Comparison of ENCODE assay signal across 8 cellular contexts in the genomic region with DNA sequence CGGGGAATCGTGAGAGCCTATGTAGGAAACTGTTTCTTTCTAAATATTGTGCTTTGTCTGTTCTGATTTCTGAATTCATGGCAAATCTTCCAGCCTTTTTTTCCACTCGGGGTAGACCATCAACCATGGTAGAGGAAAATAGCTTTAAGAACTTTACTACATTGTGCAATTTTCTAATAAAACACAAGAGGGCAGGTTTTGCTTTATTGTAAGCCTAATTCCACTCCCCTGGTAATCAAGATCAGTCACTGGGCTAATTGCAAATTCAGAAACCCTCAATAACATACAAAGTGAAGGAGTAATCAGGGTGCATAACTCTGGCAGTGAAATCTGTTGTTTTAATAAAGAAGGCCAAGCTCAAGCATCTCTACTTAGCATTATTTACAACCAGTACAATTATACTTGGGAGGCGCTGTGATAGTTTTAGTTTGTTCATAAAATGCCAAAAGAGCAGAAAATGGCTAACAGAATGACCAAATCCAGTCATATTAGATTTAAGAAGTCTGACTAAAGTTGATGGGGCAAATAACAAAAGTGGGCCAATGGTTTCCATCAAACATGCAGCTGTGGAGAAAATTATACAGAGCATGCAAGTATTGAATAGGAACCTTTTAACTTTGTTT. TPM values are rescaled to one million over a fixed set of nuclear protein-coding genes. Genes with fewer than 3 reads are reported as not detected.
DNase-seq lines count a peak whose midpoint lies in the region; ATAC-seq, FAIRE-seq and TF ChIP-seq lines count a peak whose summit lies in the region.

No MANE protein-coding gene starts in this region.

- peaks cover 21% of the 10 kb centered on the region for H3K27me3 ChIP-seq in GM23248 (replicated peaks; ENCODE audit: insufficient read depth)

- no peaks in the 10 kb centered on the region for H3K4me1 Mint-ChIP-seq in osteocyte (ENCODE audit: unreplicated experiment)

- WGBS in GM23248 (ENCODE audit: low coverage in 1 of 2, low lambda C conversion rate in 2 of 2, missing lambda C conversion rate in 2 of 2), 2 experiments: 30 to 31% methylated on average over 4 of the region's 4 CpGs

- no peak overlapping the region for H3K9ac ChIP-seq in GM23248

- H3K36me3 Mint-ChIP-seq in osteocyte (ENCODE audit: unreplicated experiment): no peaks in the 10 kb centered on the region

- DNase-seq in GM23248: peak; percentile 65
- DNase-seq in NCI-H1092 treated with DMSO at 0.1 percent for 48 hours (lab: John Stamatoyannopoulos, UW): peak; percentile 85
- peak; percentile 72 for DNase-seq in fibroblast of mammary gland (ENCODE audit: low read depth)
- no peak for DNase-seq in osteocyte (ENCODE audit: extremely low spot score, unreplicated experiment)
- no peak for DNase-seq in GDM1 (lab: John Stamatoyannopoulos, UW)

- peaks cover 73% of the 10 kb centered on the region for H3K27me3 Mint-ChIP-seq in osteocyte (ENCODE audit: unreplicated experiment)

- no peaks in the 10 kb centered on the region for H3K9me3 ChIP-seq in GM23248 (ENCODE audit: low read depth)

- peak; percentile 65 for TF ChIP-seq CTCF in fibroblast of mammary gland (conservative IDR thresholded peaks at IDR 0.05; ENCODE audit: control insufficient read depth, insufficient read depth, low read depth, low read length)
- TF ChIP-seq CTCF in osteocyte (IDR thresholded peaks at IDR 0.05): peak; percentile 72

- no peaks in the 10 kb centered on the region for H3F3A ChIP-seq in GM23248 (ENCODE audit: insufficient read depth)

- H3K36me3 ChIP-seq in GM23248 (ENCODE audit: low read depth): no peaks in the 10 kb centered on the region

- H3K4me1 ChIP-seq in GM23248 (ENCODE audit: insufficient read depth): no peaks in the 10 kb centered on the region

- peak; percentile 88 for FAIRE-seq in G401.6 (lab: Jason Lieb, UNC)

- H3K27ac Mint-ChIP-seq in osteocyte (ENCODE audit: unreplicated experiment): no peak overlapping the region

- H3K4me2 ChIP-seq in GM23248 (ENCODE audit: unreplicated experiment): no peak overlapping the region

- H3K9me2 ChIP-seq in GM23248 (ENCODE audit: insufficient read depth): no peaks in the 10 kb centered on the region

- in situ Hi-C loops in GM23248 (cut with MboI): no loop called here

- H3K27ac ChIP-seq in GM23248: no peak overlapping the region

- H2AFZ ChIP-seq in GM23248: no peak overlapping the region

- no peaks in the 10 kb centered on the region for H3K79me2 ChIP-seq in GM23248 (ENCODE audit: insufficient read depth)

- H3K4me3 ChIP-seq in GM23248 (no peak overlapping the region), fibroblast of mammary gland (ENCODE audit: control insufficient read depth, low read depth, low read length) (no peak overlapping the region)

- H3K4me3 Mint-ChIP-seq in osteocyte (ENCODE audit: unreplicated experiment): no peak overlapping the region

- H3K9me3 Mint-ChIP-seq in osteocyte (ENCODE audit: unreplicated experiment): peaks cover 5% of the 10 kb centered on the region

- no peaks in the 10 kb centered on the region for H4K20me1 ChIP-seq in GM23248 (ENCODE audit: insufficient read depth)

- ATAC-seq in SK-N-SH treated with all-trans-retinoic acid at 6 μM for 48 hours (peak; percentile 96), GM21717 (IDR thresholded peaks at IDR 0.05; ENCODE audit: unreplicated experiment) (no peak)

TF ChIP-seq in SK-N-SH treated with all-trans-retinoic acid at 6 μM for 48 hours, 23 proteins besides CTCF, POLR2A, EP300 and RAD21 (continues in another document):
- TF ChIP-seq ZFP30 (CRISPR knock-in tag; IDR thresholded peaks at IDR 0.05) (no peak), OSR1 (CRISPR knock-in tag; IDR thresholded peaks at IDR 0.05) (no peak), BACH2 (CRISPR knock-in tag; IDR thresholded peaks at IDR 0.05; ENCODE audit: borderline replicate concordance) (no peak), ZNF8 (CRISPR knock-in tag; IDR thresholded peaks at IDR 0.05) (no peak), TOX (CRISPR knock-in tag; IDR thresholded peaks at IDR 0.05; ENCODE audit: borderline replicate concordance) (no peak), ARNTL (CRISPR knock-in tag; IDR thresholded peaks at IDR 0.05; ENCODE audit: borderline replicate concordance, low read depth) (no peak), ZC3H10 (CRISPR knock-in tag; IDR thresholded peaks at IDR 0.05) (no peak), ZNF565 (CRISPR knock-in tag; conservative IDR thresholded peaks at IDR 0.05; ENCODE audit: low read depth) (no peak), CSDC2 (CRISPR knock-in tag; IDR thresholded peaks at IDR 0.05) (no peak), SNAI2 (CRISPR knock-in tag; IDR thresholded peaks at IDR 0.05) (no peak)
- TF ChIP-seq, protein P1, sequence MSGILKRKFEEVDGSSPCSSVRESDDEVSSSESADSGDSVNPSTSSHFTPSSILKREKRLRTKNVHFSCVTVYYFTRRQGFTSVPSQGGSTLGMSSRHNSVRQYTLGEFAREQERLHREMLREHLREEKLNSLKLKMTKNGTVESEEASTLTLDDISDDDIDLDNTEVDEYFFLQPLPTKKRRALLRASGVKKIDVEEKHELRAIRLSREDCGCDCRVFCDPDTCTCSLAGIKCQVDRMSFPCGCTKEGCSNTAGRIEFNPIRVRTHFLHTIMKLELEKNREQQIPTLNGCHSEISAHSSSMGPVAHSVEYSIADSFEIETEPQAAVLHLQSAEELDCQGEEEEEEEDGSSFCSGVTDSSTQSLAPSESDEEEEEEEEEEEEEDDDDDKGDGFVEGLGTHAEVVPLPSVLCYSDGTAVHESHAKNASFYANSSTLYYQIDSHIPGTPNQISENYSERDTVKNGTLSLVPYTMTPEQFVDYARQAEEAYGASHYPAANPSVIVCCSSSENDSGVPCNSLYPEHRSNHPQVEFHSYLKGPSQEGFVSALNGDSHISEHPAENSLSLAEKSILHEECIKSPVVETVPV (CRISPR knock-in tag; IDR thresholded peaks at IDR 0.05): no peak
- TF ChIP-seq, protein P2, sequence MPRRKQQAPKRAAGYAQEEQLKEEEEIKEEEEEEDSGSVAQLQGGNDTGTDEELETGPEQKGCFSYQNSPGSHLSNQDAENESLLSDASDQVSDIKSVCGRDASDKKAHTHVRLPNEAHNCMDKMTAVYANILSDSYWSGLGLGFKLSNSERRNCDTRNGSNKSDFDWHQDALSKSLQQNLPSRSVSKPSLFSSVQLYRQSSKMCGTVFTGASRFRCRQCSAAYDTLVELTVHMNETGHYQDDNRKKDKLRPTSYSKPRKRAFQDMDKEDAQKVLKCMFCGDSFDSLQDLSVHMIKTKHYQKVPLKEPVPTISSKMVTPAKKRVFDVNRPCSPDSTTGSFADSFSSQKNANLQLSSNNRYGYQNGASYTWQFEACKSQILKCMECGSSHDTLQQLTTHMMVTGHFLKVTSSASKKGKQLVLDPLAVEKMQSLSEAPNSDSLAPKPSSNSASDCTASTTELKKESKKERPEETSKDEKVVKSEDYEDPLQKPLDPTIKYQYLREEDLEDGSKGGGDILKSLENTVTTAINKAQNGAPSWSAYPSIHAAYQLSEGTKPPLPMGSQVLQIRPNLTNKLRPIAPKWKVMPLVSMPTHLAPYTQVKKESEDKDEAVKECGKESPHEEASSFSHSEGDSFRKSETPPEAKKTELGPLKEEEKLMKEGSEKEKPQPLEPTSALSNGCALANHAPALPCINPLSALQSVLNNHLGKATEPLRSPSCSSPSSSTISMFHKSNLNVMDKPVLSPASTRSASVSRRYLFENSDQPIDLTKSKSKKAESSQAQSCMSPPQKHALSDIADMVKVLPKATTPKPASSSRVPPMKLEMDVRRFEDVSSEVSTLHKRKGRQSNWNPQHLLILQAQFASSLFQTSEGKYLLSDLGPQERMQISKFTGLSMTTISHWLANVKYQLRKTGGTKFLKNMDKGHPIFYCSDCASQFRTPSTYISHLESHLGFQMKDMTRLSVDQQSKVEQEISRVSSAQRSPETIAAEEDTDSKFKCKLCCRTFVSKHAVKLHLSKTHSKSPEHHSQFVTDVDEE (CRISPR knock-in tag; IDR thresholded peaks at IDR 0.05): no peak
- TF ChIP-seq, protein P3, sequence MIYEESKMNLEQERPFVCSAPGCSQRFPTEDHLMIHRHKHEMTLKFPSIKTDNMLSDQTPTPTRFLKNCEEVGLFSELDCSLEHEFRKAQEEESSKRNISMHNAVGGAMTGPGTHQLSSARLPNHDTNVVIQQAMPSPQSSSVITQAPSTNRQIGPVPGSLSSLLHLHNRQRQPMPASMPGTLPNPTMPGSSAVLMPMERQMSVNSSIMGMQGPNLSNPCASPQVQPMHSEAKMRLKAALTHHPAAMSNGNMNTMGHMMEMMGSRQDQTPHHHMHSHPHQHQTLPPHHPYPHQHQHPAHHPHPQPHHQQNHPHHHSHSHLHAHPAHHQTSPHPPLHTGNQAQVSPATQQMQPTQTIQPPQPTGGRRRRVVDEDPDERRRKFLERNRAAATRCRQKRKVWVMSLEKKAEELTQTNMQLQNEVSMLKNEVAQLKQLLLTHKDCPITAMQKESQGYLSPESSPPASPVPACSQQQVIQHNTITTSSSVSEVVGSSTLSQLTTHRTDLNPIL (CRISPR knock-in tag; IDR thresholded peaks at IDR 0.05; ENCODE audit: low read depth): no peak
- TF ChIP-seq, protein P4, sequence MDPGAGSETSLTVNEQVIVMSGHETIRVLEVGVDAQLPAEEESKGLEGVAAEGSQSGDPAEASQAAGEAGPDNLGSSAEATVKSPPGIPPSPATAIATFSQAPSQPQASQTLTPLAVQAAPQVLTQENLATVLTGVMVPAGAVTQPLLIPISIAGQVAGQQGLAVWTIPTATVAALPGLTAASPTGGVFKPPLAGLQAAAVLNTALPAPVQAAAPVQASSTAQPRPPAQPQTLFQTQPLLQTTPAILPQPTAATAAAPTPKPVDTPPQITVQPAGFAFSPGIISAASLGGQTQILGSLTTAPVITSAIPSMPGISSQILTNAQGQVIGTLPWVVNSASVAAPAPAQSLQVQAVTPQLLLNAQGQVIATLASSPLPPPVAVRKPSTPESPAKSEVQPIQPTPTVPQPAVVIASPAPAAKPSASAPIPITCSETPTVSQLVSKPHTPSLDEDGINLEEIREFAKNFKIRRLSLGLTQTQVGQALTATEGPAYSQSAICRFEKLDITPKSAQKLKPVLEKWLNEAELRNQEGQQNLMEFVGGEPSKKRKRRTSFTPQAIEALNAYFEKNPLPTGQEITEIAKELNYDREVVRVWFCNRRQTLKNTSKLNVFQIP (CRISPR knock-in tag; IDR thresholded peaks at IDR 0.05; ENCODE audit: borderline replicate concordance, low read depth): no peak

RNA-seq across cellular contexts. Expression of a gene that starts 43.8 kb away (rescaled TPM):
- total RNA-seq in GM23248 (2014; rRNA removed; shearing (Covaris generic)): not detected in 2 replicates
- polyA plus RNA-seq in GM23248 (2016; fragmentation: Nextera tagmentation; extraction: Ambion mirVana): not detected in 2 replicates
- total RNA-seq in osteocyte: not detected in 2 replicates

Comparison
In these comparisons a context has a peak if more than half of its experiments do, and no peak if none do; other contexts are left out.
1. DNase-seq: peak in GM23248 (single experiment), NCI-H1092 treated with DMSO at 0.1 percent for 48 hours (single experiment) and fibroblast of mammary gland (single experiment); none in osteocyte (single experiment) and GDM1 (single experiment).